In the genomic region with DNA sequence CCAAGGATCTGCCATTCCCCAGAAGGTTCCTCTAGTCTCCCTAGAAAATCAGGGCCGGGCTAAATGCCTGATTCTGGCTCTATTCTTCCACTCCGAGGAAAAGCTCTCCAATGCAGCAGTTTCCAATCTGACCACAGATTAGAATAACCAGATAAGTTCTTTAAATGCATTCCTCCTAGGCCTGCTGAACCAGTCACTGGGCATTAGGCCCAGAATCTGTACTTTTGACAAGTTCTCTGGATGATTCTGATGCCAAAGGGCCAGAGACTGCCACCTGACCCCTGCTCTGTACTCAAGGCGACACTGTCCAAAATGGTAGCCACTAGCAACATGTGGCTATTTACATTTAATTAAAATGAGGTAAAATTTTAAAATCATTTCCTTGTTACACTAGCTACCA, we compare ENCODE assay signal across 10 cellular contexts. TPM values are rescaled to one million over a fixed set of nuclear protein-coding genes. Genes with fewer than 3 reads are reported as not detected.
DNase-seq lines count a peak whose midpoint lies in the region; ATAC-seq and TF ChIP-seq lines count a peak whose summit lies in the region.
"Had no signal": no experiment of that assay in that cellular context is flagged by ENCODE, and none has a peak within 500 bp of the region (broad histone marks: within the 10 kb centered on the region; RNA-seq: fewer than 3 reads in every experiment).

No MANE protein-coding gene starts in this region.

- H3K4me3 ChIP-seq in fibroblast of villous mesenchyme (ENCODE audit: low read depth, low read length), result no peak overlapping the region
- no peak overlapping the region for H3K4me3 ChIP-seq in sigmoid colon
- H3K4me3 ChIP-seq: SK-N-MC had no signal

- 75 to 86% methylated on average over 3 of the region's 3 CpGs for WGBS in sigmoid colon, 2 donors

- peaks cover 0 to 9% (median 3%) of the 10 kb centered on the region in 4 donors for H3K36me3 ChIP-seq in sigmoid colon

- no peaks in the 10 kb centered on the region for H3K27me3 ChIP-seq in sigmoid colon

- peaks cover 59% of the 10 kb centered on the region for H3K4me1 Mint-ChIP-seq in T-helper 17 cell

- TF ChIP-seq CTCF in fibroblast of villous mesenchyme (IDR thresholded peaks at IDR 0.05; ENCODE audit: insufficient read depth, low read depth, low read length), result no peak
- TF ChIP-seq CTCF in sigmoid colon (IDR thresholded peaks at IDR 0.05), result no peak

- H3K9me3 ChIP-seq in T-helper 17 cell (ENCODE audit: control insufficient read depth, low read length, poor library complexity, severe bottlenecking) (no peaks in the 10 kb centered on the region), sigmoid colon (no peaks in the 10 kb centered on the region)

- H3K4me1 ChIP-seq in sigmoid colon, result peaks cover 0 to 100% (median 100%) of the 10 kb centered on the region in 4 donors

- H3K27ac ChIP-seq in sigmoid colon, result peak overlapping the region; percentile 79 to 98 (median 92)
- H3K27ac ChIP-seq: SK-N-MC had no signal

- H3K36me3 Mint-ChIP-seq in T-helper 17 cell (ENCODE audit: low read depth), result peaks cover 5% of the 10 kb centered on the region

- TF ChIP-seq POLR2A in sigmoid colon (IDR thresholded peaks at IDR 0.05), result no peak

- H3K4me3 Mint-ChIP-seq in T-helper 17 cell, result no peak overlapping the region
- H3K4me3 Mint-ChIP-seq: central memory CD8-positive, alpha-beta T cell had no signal

- intact Hi-C loops in sigmoid colon (cut with DNase I), result no loop called here

- no peaks in the 10 kb centered on the region for H3K27me3 Mint-ChIP-seq in T-helper 17 cell
- H3K27me3 Mint-ChIP-seq: central memory CD8-positive, alpha-beta T cell had no signal

- no peak for TF ChIP-seq EP300 in sigmoid colon (IDR thresholded peaks at IDR 0.05)

- ATAC-seq in T-helper 17 cell (no peak), GM21529 (IDR thresholded peaks at IDR 0.05; ENCODE audit: unreplicated experiment) (no peak)

- peak overlapping the region; percentile 93 for H3K27ac Mint-ChIP-seq in T-helper 17 cell

- DNase-seq in Daoy (ENCODE audit: low read depth), result peak; percentile 68
- DNase-seq in T-helper 17 cell, result no peak
- peak; percentile 92 for DNase-seq in fibroblast of villous mesenchyme (ENCODE audit: low read depth)
- no peak for DNase-seq in sigmoid colon
- no peak for DNase-seq in UCSD-AML1 (lab: John Stamatoyannopoulos, UW; ENCODE audit: unreplicated experiment)
- no peak for DNase-seq in cerebellar cortex (ENCODE audit: low spot score)
- DNase-seq in activated naive CD4-positive, alpha-beta T cell (lab: John Stamatoyannopoulos, UW), result no peak

RNA-seq across cellular contexts. Expression of a gene that starts 22.3 kb away (rescaled TPM):
- total RNA-seq in Daoy (2014; rRNA removed; shearing (Covaris generic)), result 11.3 and 13.9 TPM in 2 replicates
- total RNA-seq in T-helper 17 cell (10 to 100 TPM; 43.8 to 49.1 TPM), fibroblast of villous mesenchyme (1.6 and 1.7 TPM in 2 replicates), sigmoid colon (10 to 100 TPM in 3 of 4 donors, 1 to 10 TPM in 1; 9.2 to 28.5 (median 14.1) TPM)
- polyA plus RNA-seq in sigmoid colon, result 10 to 100 TPM in 1 of 3 donors, 1 to 10 TPM in 2; 7.2 to 20.8 (median 9.0) TPM

RNA-seq across cellular contexts. Expression of a gene that starts 32.6 kb away (rescaled TPM):
- not detected in 2 replicates for total RNA-seq in Daoy (2014; rRNA removed; shearing (Covaris generic))
- total RNA-seq in T-helper 17 cell, result under 1 TPM in 1 of 2 donors, not detected in 1; 0.17 TPM
- under 0.01 TPM in 1 of 2 replicates, not detected in the other for total RNA-seq in fibroblast of villous mesenchyme
- total RNA-seq in sigmoid colon, result not detected
- under 1 TPM in 1 of 3 donors, not detected in 2; 0.07 TPM for polyA plus RNA-seq in sigmoid colon

Comparison
In these comparisons a context has a peak if more than half of its experiments do, and no peak if none do; other contexts are left out.
1. DNase-seq: peak in Daoy (single experiment) and fibroblast of villous mesenchyme (single experiment); none in T-helper 17 cell (0 of 3), sigmoid colon (single experiment), UCSD-AML1 (single experiment), cerebellar cortex (single experiment) and activated naive CD4-positive, alpha-beta T cell (0 of 4).